Comparison of ENCODE assay signal across 8 cellular contexts in the genomic region with DNA sequence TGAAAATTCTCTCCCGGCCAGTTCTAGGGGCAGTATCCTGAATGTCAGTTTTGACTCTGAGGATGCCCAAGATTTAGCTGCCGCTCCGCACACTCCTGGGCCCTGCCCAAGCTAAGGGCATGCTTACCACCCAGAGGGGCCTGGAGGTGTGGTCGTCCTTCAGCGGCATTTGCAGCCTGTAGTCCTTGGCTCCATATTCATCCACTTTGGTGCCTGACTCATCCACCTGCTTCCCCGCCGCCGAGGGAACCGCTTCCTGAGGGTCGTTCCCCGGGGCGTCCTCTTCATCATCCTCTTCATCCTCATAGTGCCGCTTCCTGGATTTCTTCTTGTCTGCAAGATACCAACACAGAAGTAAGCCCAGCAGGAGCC. TPM values are rescaled to one million over a fixed set of nuclear protein-coding genes. Genes with fewer than 3 reads are reported as not detected.
A peak's percentile ranks its signal among the peaks of the same experiment; 100 is the strongest.
DNase-seq lines count a peak whose midpoint lies in the region; ATAC-seq and TF ChIP-seq lines count a peak whose summit lies in the region.

No MANE protein-coding gene starts in this region.

- H3K27me3 ChIP-seq in Karpas-422 (ENCODE audit: low read length) (no peaks in the 10 kb centered on the region), layer of hippocampus (ENCODE audit: control insufficient read depth, insufficient read depth, low read length) (no peaks in the 10 kb centered on the region), thoracic aorta (replicated peaks; ENCODE audit: insufficient read depth) (no peaks in the 10 kb centered on the region)

- peak overlapping the region; percentile 81; the same call in 1 of the 2 replicates for H2AFZ ChIP-seq in Karpas-422 (ENCODE audit: low read length)

- H4K20me1 ChIP-seq in Karpas-422 (ENCODE audit: insufficient read depth, low read depth, low read length) = no peaks in the 10 kb centered on the region

- H3K36me3 ChIP-seq in Karpas-422 (ENCODE audit: insufficient read depth, low read length) (peaks cover 35% of the 10 kb centered on the region), thoracic aorta (peaks cover 15% of the 10 kb centered on the region)

- DNase-seq in Karpas-422 = no peak
- no peak for DNase-seq in thoracic aorta (ENCODE audit: low spot score)
- DNase-seq in NCI-H510A (lab: John Stamatoyannopoulos, UW) = no peak
- no peak for DNase-seq in H4 (ENCODE audit: low spot score)
- no peak for DNase-seq in HPDE6-E6E7 (ENCODE audit: extremely low spot score)

- peak overlapping the region; percentile 99 for H3K9ac ChIP-seq in Karpas-422 (ENCODE audit: low read length)

- H3K27ac Mint-ChIP-seq in brain = peak overlapping the region; percentile 94 to 100 (median 98)

- ATAC-seq in GM18498 (IDR thresholded peaks at IDR 0.05; ENCODE audit: unreplicated experiment) (peak; percentile 7), thoracic aorta (ENCODE audit: insufficient number of reproducible peaks, low FRiP score, low read depth) (no peak)

- H3K27me3 Mint-ChIP-seq in brain = peaks cover 11% of the 10 kb centered on the region

- H3K4me1 Mint-ChIP-seq in brain = peaks cover 20% of the 10 kb centered on the region

- H3K27ac ChIP-seq in Karpas-422 (ENCODE audit: low read length) = peak overlapping the region; percentile 39; the same call in 1 of the 2 replicates
- peak overlapping the region; percentile 57 for H3K27ac ChIP-seq in layer of hippocampus (ENCODE audit: low read depth, low read length)
- peak overlapping the region; percentile 80 to 87 for H3K27ac ChIP-seq in thoracic aorta

- H3K9me2 ChIP-seq in Karpas-422 (replicated peaks; ENCODE audit: insufficient read depth, low read length) = no peaks in the 10 kb centered on the region

- H3K4me3 Mint-ChIP-seq in brain = peak overlapping the region; percentile 98 to 100 (median 100)

- peak overlapping the region; percentile 78 for H3K4me2 ChIP-seq in Karpas-422 (ENCODE audit: low read depth, low read length, poor library complexity, severe bottlenecking)

- peaks cover 38% of the 10 kb centered on the region for H3K79me2 ChIP-seq in Karpas-422 (ENCODE audit: low read length)

- peaks cover 53% of the 10 kb centered on the region for H3K36me3 Mint-ChIP-seq in brain

- H3K4me1 ChIP-seq in Karpas-422 (ENCODE audit: low read length) = peaks cover 20% of the 10 kb centered on the region
- H3K4me1 ChIP-seq in thoracic aorta (ENCODE audit: control insufficient read depth in 1 of 2, low read depth in 2 of 2) = peaks cover 5 to 18% of the 10 kb centered on the region in 2 donors

- H3K4me3 ChIP-seq in Karpas-422 (ENCODE audit: low read length) (peak overlapping the region; percentile 99), thoracic aorta (peak overlapping the region; percentile 85)

- H3K9me3 Mint-ChIP-seq in brain = peaks cover 0 to 2% (median 0%) of the 10 kb centered on the region in 5 experiments

- H3K9me3 ChIP-seq in Karpas-422 (ENCODE audit: low read length) (no peaks in the 10 kb centered on the region), thoracic aorta (no peaks in the 10 kb centered on the region)

- TF ChIP-seq CTCF in brain (conservative IDR thresholded peaks at IDR 0.05) (no peak), thoracic aorta (IDR thresholded peaks at IDR 0.05) (no peak)

RNA-seq across cellular contexts. Expression of a gene that starts 0.6 kb away (rescaled TPM):
- 41.4 and 42.5 TPM in 2 replicates for total RNA-seq in Karpas-422 (2014; rRNA removed; shearing (Covaris generic); ENCODE audit: low replicate concordance)
- 27.5 TPM for polyA plus RNA-seq in brain (ENCODE audit: insufficient read depth, low read depth, low replicate concordance)
- total RNA-seq in thoracic aorta = 10 to 100 TPM; 36.7 to 63.7 TPM
- total RNA-seq in H4 (2014; rRNA removed; shearing (Covaris generic)) = 31.5 and 31.9 TPM in 2 replicates
